Comparison of ENCODE assay signal across 2 cellular contexts in the genomic region with DNA sequence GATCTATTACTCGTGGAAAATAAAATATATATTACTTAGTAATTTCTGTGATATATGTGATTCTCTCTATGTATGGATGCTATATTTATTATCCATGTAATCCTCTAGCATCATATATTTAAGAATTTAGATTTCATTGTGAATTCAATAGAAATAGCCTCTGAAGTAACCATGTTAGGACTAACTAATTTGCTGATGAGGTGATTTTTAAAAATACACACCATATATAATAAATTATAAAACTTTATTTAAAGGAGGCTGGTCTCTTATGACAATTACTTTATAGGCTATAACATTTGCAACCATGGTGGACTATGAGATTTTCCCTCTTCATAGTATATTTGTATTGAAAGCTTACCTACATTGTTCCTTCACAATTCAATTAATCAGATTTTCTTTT.
TF ChIP-seq lines count a peak whose summit lies in the region.

No MANE protein-coding gene starts in this region.

TF ChIP-seq in HepG2, 621 proteins besides CTCF, POLR2A, EP300 and RAD21:
- TF ChIP-seq MAFF (IDR thresholded peaks at IDR 0.05; ENCODE audit: low read depth, low read length): peak; percentile 64
- TF ChIP-seq MAFK (conservative IDR thresholded peaks at IDR 0.05 in 1 of 2, IDR thresholded peaks at IDR 0.05 in 1 of 2; ENCODE audit: low read length in 2 of 2): peak; percentile 60 to 74
- no peak for TF ChIP-seq ZNF570 (CRISPR knock-in tag; IDR thresholded peaks at IDR 0.05; ENCODE audit: borderline replicate concordance)
TF ChIP-seq in HepG2: peak in this region for 2.

TF ChIP-seq in IMR-90, 13 proteins besides CTCF, POLR2A, EP300 and RAD21:
- peak; percentile 75 for TF ChIP-seq MAFK (IDR thresholded peaks at IDR 0.05; ENCODE audit: low read depth, low read length)
- no peak for TF ChIP-seq FOS (IDR thresholded peaks at IDR 0.05; ENCODE audit: low read depth, low read length)
